In the genomic region with DNA sequence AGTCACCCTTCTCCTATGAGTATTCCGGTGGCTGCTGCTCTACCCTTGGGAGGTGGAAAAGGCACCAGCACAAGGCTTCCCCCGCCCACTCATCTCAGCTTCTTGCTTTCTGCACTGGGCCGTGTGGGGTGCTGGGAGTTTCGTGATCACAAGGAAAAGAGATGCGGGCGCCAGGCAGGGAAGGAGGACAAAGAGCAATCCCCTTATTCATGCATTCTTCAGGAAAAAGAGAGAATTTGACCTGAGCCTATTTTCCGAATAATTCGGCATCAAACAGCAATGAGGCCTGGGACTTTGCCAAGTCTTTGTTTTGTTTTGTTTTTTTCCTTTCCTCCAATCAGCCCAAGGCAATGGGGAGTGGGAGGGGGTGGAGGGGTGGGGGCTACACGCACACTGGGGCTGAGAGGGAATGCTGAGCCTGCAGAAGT, we compare ENCODE assay signal across 12 cellular contexts.
DNase-seq lines count a peak whose midpoint lies in the region; ATAC-seq and TF ChIP-seq lines count a peak whose summit lies in the region.
"Had no signal": no experiment of that assay in that cellular context is flagged by ENCODE, and none has a peak within 500 bp of the region (broad histone marks: within the 10 kb centered on the region; RNA-seq: fewer than 3 reads in every experiment).

No MANE protein-coding gene starts in this region.

- H3K9me3 ChIP-seq in osteoblast (ENCODE audit: low read depth, low read length) (no peaks in the 10 kb centered on the region), vagina (no peaks in the 10 kb centered on the region), T-helper 17 cell (ENCODE audit: control insufficient read depth, low read length, poor library complexity, severe bottlenecking) (no peaks in the 10 kb centered on the region)

- H3K36me3 Mint-ChIP-seq in T-helper 17 cell (ENCODE audit: low read depth) = peaks cover 2% of the 10 kb centered on the region
- H3K36me3 Mint-ChIP-seq in natural killer cell = no peaks in the 10 kb centered on the region
- H3K36me3 Mint-ChIP-seq: IgD-negative memory B cell had no signal

- no peak for TF ChIP-seq CTCF in osteoblast (IDR thresholded peaks at IDR 0.05; ENCODE audit: extremely low read depth, low read depth, low read length)
- no peak for TF ChIP-seq CTCF in vagina (IDR thresholded peaks at IDR 0.05)
- no peak for TF ChIP-seq CTCF in natural killer cell (IDR thresholded peaks at IDR 0.05)

- no peaks in the 10 kb centered on the region for H3K9me3 Mint-ChIP-seq in natural killer cell
- H3K9me3 Mint-ChIP-seq: IgD-negative memory B cell had no signal

- ATAC-seq in Right ventricle myocardium inferior (peak; percentile 61), T-helper 17 cell (no peak), natural killer cell (no peak)
- ATAC-seq: activated CD8-positive, alpha-beta T cell treated with anti-CD3 and anti-CD28 coated beads, Interleukin-2, amount 10 ng/mL, durations not matched to agents 7 days and 5 days; HCT116 had no signal

- peaks cover 25% of the 10 kb centered on the region for H3K4me1 Mint-ChIP-seq in T-helper 17 cell
- peaks cover 31 to 33% of the 10 kb centered on the region in 2 donors for H3K4me1 Mint-ChIP-seq in natural killer cell

- no peak overlapping the region for H3K4me3 Mint-ChIP-seq in T-helper 17 cell
- no peak overlapping the region for H3K4me3 Mint-ChIP-seq in natural killer cell
- H3K4me3 Mint-ChIP-seq: activated CD8-positive, alpha-beta T cell treated with anti-CD3 and anti-CD28 coated beads, Interleukin-2, amount 10 ng/mL, durations not matched to agents 7 days and 5 days had no signal

- H3K4me1 ChIP-seq in osteoblast (ENCODE audit: insufficient read depth, low read length) = peaks cover 10% of the 10 kb centered on the region
- peaks cover 11% of the 10 kb centered on the region for H3K4me1 ChIP-seq in vagina

- peak; percentile 74 for DNase-seq in Right ventricle myocardium inferior (ENCODE audit: missing footprints)
- no peak for DNase-seq in cardiac septum (ENCODE audit: low spot score)
- DNase-seq in hippocampal formation (lab: John Stamatoyannopoulos, UW) = peak; percentile 86 to 98
- peak; percentile 48 for DNase-seq in osteoblast (ENCODE audit: insufficient read length, low spot score, missing footprints)
- no peak for DNase-seq in vagina (ENCODE audit: extremely low spot score in 2 of 2)
- no peak for DNase-seq in T-helper 17 cell
- DNase-seq in NCI-H345 treated with DMSO at 0.1 percent for 48 hours (lab: John Stamatoyannopoulos, UW; ENCODE audit: unreplicated experiment) = no peak
- DNase-seq in natural killer cell = no peak
- DNase-seq: activated CD8-positive, alpha-beta T cell treated with anti-CD3 and anti-CD28 coated beads, Interleukin-2, amount 10 ng/mL, durations not matched to agents 7 days and 5 days; stimulated activated CD4-positive, alpha-beta T cell treated with anti-CD3 and anti-CD28 coated beads, Interleukin-15, amount 100 ng/mL, for 24 hours had no signal

- H3K27me3 Mint-ChIP-seq in T-helper 17 cell = no peaks in the 10 kb centered on the region
- H3K27me3 Mint-ChIP-seq in natural killer cell (ENCODE audit: low read depth in 2 of 2) = peaks cover 11 to 24% of the 10 kb centered on the region in 2 donors

- no peaks in the 10 kb centered on the region for H3K79me2 ChIP-seq in osteoblast (ENCODE audit: insufficient read depth, low read length)

- no peaks in the 10 kb centered on the region for H4K20me1 ChIP-seq in osteoblast (ENCODE audit: insufficient read depth, low read length)

- intact Hi-C loops in Right ventricle myocardium inferior (cut with DNase I) = loop anchor here (2.0 to 10.0 kb wide), 5 partner anchors 105 to 895 kb away; no protein-coding TSS in a partner anchor
- intact Hi-C loops in cardiac septum (cut with DNase I) = loop anchor here (2.0 to 10.0 kb wide), 5 partner anchors 100 to 1093 kb away; a partner anchor contains a TSS
- intact Hi-C loops in vagina (cut with DNase I) = loop anchor here (5.0 to 10.0 kb wide), 3 partner anchors 213 to 903 kb away; a partner anchor contains a TSS
- intact Hi-C loops in natural killer cell (cut with micrococcal nuclease) = no loop called here

- H3K36me3 ChIP-seq in osteoblast (ENCODE audit: insufficient read depth, low read length) (no peaks in the 10 kb centered on the region), vagina (no peaks in the 10 kb centered on the region)

- H3K4me2 ChIP-seq in osteoblast (ENCODE audit: insufficient read depth, low read length) = peak overlapping the region; percentile 50

- H3K27ac ChIP-seq in osteoblast (ENCODE audit: low read depth, low read length) (peak overlapping the region; percentile 50), vagina (peak overlapping the region; percentile 78)

- H3K27ac Mint-ChIP-seq in T-helper 17 cell = no peak overlapping the region
- no peak overlapping the region for H3K27ac Mint-ChIP-seq in natural killer cell
- H3K27ac Mint-ChIP-seq: IgD-negative memory B cell had no signal

- peak overlapping the region; percentile 16 for H2AFZ ChIP-seq in osteoblast (ENCODE audit: low read length)

- no peak for TF ChIP-seq POLR2A in vagina (IDR thresholded peaks at IDR 0.05)

- H3K27me3 ChIP-seq in osteoblast (ENCODE audit: insufficient read depth, low read length) = no peaks in the 10 kb centered on the region
- H3K27me3 ChIP-seq in vagina = no peaks in the 10 kb centered on the region

- H3K4me3 ChIP-seq in osteoblast (ENCODE audit: insufficient read depth, low read length) = no peak overlapping the region
- no peak overlapping the region for H3K4me3 ChIP-seq in vagina

Comparison
In these comparisons a context has a peak if more than half of its experiments do, and no peak if none do; other contexts are left out.
1. DNase-seq: peak in Right ventricle myocardium inferior (single experiment), hippocampal formation (2 of 2) and osteoblast (single experiment); none in cardiac septum (single experiment), vagina (0 of 2), T-helper 17 cell (0 of 3), NCI-H345 treated with DMSO at 0.1 percent for 48 hours (single experiment) and natural killer cell (single experiment).